In genomic region chr20:29427201-29428060, GRCh38 we compare ENCODE assay signal across 19 cellular contexts.
A peak's percentile ranks its signal among the peaks of the same experiment; 100 is the strongest.
DNase-seq lines count a peak whose midpoint lies in the region; ATAC-seq and TF ChIP-seq lines count a peak whose summit lies in the region.
"Had no signal": no experiment of that assay in that cellular context is flagged by ENCODE, and none has a peak within 500 bp of the region (broad histone marks: within the 10 kb centered on the region; RNA-seq: fewer than 3 reads in every experiment).

No MANE protein-coding gene starts in this region.

- H4K20me1 ChIP-seq in HCT116 (ENCODE audit: insufficient read depth), result no peaks in the 10 kb centered on the region

- H3K27ac ChIP-seq in HCT116 (ENCODE audit: low read depth, low read length) (no peak overlapping the region), Panc1 (ENCODE audit: low read length) (no peak overlapping the region), colonic mucosa (no peak overlapping the region), dorsolateral prefrontal cortex (no peak overlapping the region)
- H3K27ac ChIP-seq: foreskin keratinocyte, upper lobe of right lung had no signal

- TF ChIP-seq POLR2A in HCT116 (IDR thresholded peaks at IDR 0.05; ENCODE audit: borderline replicate concordance, extremely low read depth, insufficient read depth, insufficient read length), result no peak

- no TSS peak for BruUV-seq in HCT116 (replicated peaks; lab: Mats Ljungman, UMichigan)
- BruUV-seq in Panc1 (replicated peaks; lab: Mats Ljungman, UMichigan), result no TSS peak

- H3K4me1 ChIP-seq in HCT116 (ENCODE audit: control insufficient read depth in 1 of 2, insufficient read depth in 2 of 2, low read length in 2 of 2), result no peaks in the 10 kb centered on the region
- no peaks in the 10 kb centered on the region for H3K4me1 ChIP-seq in Panc1 (ENCODE audit: control insufficient read depth, insufficient read depth, low read length)
- H3K4me1 ChIP-seq in colonic mucosa, result no peaks in the 10 kb centered on the region
- H3K4me1 ChIP-seq: foreskin keratinocyte, upper lobe of right lung had no signal

- H3K4me3 ChIP-seq in HCT116 (replicated peaks in 1 of 2; ENCODE audit: low read depth in 1 of 2, low read length in 2 of 2) (no peak overlapping the region), Panc1 (ENCODE audit: low read depth in 2 of 2, low read length in 2 of 2) (peak overlapping the region; percentile 45 to 59), colonic mucosa (peak overlapping the region; percentile 16), dorsolateral prefrontal cortex (no peak overlapping the region)
- H3K4me3 ChIP-seq: MG63, upper lobe of right lung had no signal

- H3K9me3 ChIP-seq in HCT116 (ENCODE audit: control insufficient read depth in 1 of 2, insufficient read depth in 1 of 2, low read depth in 1 of 2, low read length in 2 of 2), result no peaks in the 10 kb centered on the region
- no peaks in the 10 kb centered on the region for H3K9me3 ChIP-seq in Panc1 (ENCODE audit: control insufficient read depth, insufficient read depth, low read depth, low read length)
- no peaks in the 10 kb centered on the region for H3K9me3 ChIP-seq in colonic mucosa
- H3K9me3 ChIP-seq: MG63, upper lobe of right lung had no signal

- H3K27me3 Mint-ChIP-seq in nephron progenitor cell (ENCODE audit: low read depth, poor library complexity), result no peaks in the 10 kb centered on the region
- H3K27me3 Mint-ChIP-seq: CD4-positive, CD25-positive, alpha-beta regulatory T cell had no signal

- no peak overlapping the region for H3K27ac Mint-ChIP-seq in nephron progenitor cell
- H3K27ac Mint-ChIP-seq: CD4-positive, CD25-positive, alpha-beta regulatory T cell; stimulated activated naive CD8-positive, alpha-beta T cell treated with anti-CD3 and anti-CD28 coated beads, Interleukin-15, Interleukin-2, amounts not matched to agents 100 ng/mL and 50 ng/mL, for 24 hours; T-cell had no signal

- no peak for TF ChIP-seq RAD21 in HCT116 (IDR thresholded peaks at IDR 0.05; ENCODE audit: low read depth)

- no peaks in the 10 kb centered on the region for H3K36me3 ChIP-seq in HCT116 (ENCODE audit: control insufficient read depth in 1 of 2, insufficient read depth in 2 of 2, low read length in 2 of 2)
- H3K36me3 ChIP-seq in Panc1 (ENCODE audit: control insufficient read depth, insufficient read depth, low read length), result no peaks in the 10 kb centered on the region
- no peaks in the 10 kb centered on the region for H3K36me3 ChIP-seq in colonic mucosa
- H3K36me3 ChIP-seq: MG63, upper lobe of right lung had no signal

- H3K36me3 Mint-ChIP-seq in nephron progenitor cell (ENCODE audit: low read depth), result no peaks in the 10 kb centered on the region
- H3K36me3 Mint-ChIP-seq: CD4-positive, CD25-positive, alpha-beta regulatory T cell; T-cell had no signal

- TF ChIP-seq CTCF in HCT116 (IDR thresholded peaks at IDR 0.05 in 2 of 3, conservative IDR thresholded peaks at IDR 0.05 in 1 of 3; ENCODE audit: borderline replicate concordance in 1 of 3, insufficient read depth in 1 of 3, low read depth in 2 of 3, low read length in 2 of 3) (peak in 2 of 3 experiments; percentile 32 to 41; a peak in 2 of 6 replicates), Panc1 (IDR thresholded peaks at IDR 0.05) (peak; percentile 91), colonic mucosa (IDR thresholded peaks at IDR 0.05) (no peak), dorsolateral prefrontal cortex (IDR thresholded peaks at IDR 0.05 in 54 of 56, conservative IDR thresholded peaks at IDR 0.05 in 2 of 56; ENCODE audit: low read depth in 1 of 56, partially characterized antibody in 56 of 56) (no peak), nephron progenitor cell (IDR thresholded peaks at IDR 0.05) (no peak)

- no peaks in the 10 kb centered on the region for H3K79me2 ChIP-seq in HCT116 (ENCODE audit: insufficient read depth, low read length)

- H3K9me2 ChIP-seq in HCT116 (ENCODE audit: insufficient read depth), result no peaks in the 10 kb centered on the region

- H3K4me3 Mint-ChIP-seq in nephron progenitor cell, result no peak overlapping the region
- H3K4me3 Mint-ChIP-seq: stimulated activated naive CD8-positive, alpha-beta T cell treated with anti-CD3 and anti-CD28 coated beads, Interleukin-15, Interleukin-2, amounts not matched to agents 100 ng/mL and 50 ng/mL, for 24 hours had no signal

- no peaks in the 10 kb centered on the region for H3K4me1 Mint-ChIP-seq in nephron progenitor cell
- H3K4me1 Mint-ChIP-seq: CD4-positive, CD25-positive, alpha-beta regulatory T cell; T-cell had no signal

- RAD21 ChIA-PET in HCT116 (lab: Charles Lee; ENCODE audit: low non-redundant PET in 1 of 2, low total read pairs in 2 of 2, uncharacterized antibody in 2 of 2, unreplicated experiment in 2 of 2), result no interaction called here

- POLR2A ChIA-PET in HCT116 (lab: Charles Lee) (no interaction called here), Panc1 (lab: Charles Lee) (no interaction called here)

- no peaks in the 10 kb centered on the region; the same call in 1 of the 2 replicates for H3K27me3 ChIP-seq in HCT116 (ENCODE audit: insufficient read depth, low read length)
- H3K27me3 ChIP-seq in Panc1 (ENCODE audit: control insufficient read depth, insufficient read depth, low read length), result 0 out of 2 replicates have a peak, but pooled peaks cover 2% of the 10 kb centered on the region
- no peaks in the 10 kb centered on the region for H3K27me3 ChIP-seq in colonic mucosa
- peaks cover 0 to 68% (median 10%) of the 10 kb centered on the region in 45 donors for H3K27me3 ChIP-seq in dorsolateral prefrontal cortex
- H3K27me3 ChIP-seq: foreskin keratinocyte, MG63, upper lobe of right lung had no signal

- ATAC-seq in HCT116, result no peak
- no peak for ATAC-seq in Panc1
- ATAC-seq: foreskin keratinocyte, T-cell, upper lobe of right lung had no signal

- no peak overlapping the region for H3K4me2 ChIP-seq in HCT116 (ENCODE audit: low read length)

- peaks cover 46% of the 10 kb centered on the region for H3K9me3 Mint-ChIP-seq in nephron progenitor cell
- H3K9me3 Mint-ChIP-seq: stimulated activated naive CD8-positive, alpha-beta T cell treated with anti-CD3 and anti-CD28 coated beads, Interleukin-15, Interleukin-2, amounts not matched to agents 100 ng/mL and 50 ng/mL, for 24 hours had no signal

- in situ Hi-C loops in Panc1 (cut with HindIII; ENCODE audit: low pct_unique_long_range_greater_than_20kb, low sequenced_read_pairs), result no loop called here

- CTCF ChIA-PET in HCT116 (lab: Charles Lee) (no interaction called here), Panc1 (lab: Charles Lee) (no interaction called here)

- intact Hi-C loops in HCT116 (cut with micrococcal nuclease), result no loop called here
- intact Hi-C loops in Panc1 (cut with micrococcal nuclease; ENCODE audit: unreplicated experiment), result no loop called here
- intact Hi-C loops in colonic mucosa (cut with DNase I), result no loop called here
- intact Hi-C loops in dorsolateral prefrontal cortex (cut with DNase I), result no loop called here

- H3K9ac ChIP-seq in HCT116 (ENCODE audit: low read length), result no peak overlapping the region
- H3K9ac ChIP-seq in colonic mucosa (ENCODE audit: low read depth in 2 of 2, low read length in 2 of 2), result no peak overlapping the region

- DNase-seq in NCI-H748 (lab: John Stamatoyannopoulos, UW; ENCODE audit: unreplicated experiment) (peak; percentile 32), NCI-H748 treated with DMSO at 0.1 percent for 48 hours (lab: John Stamatoyannopoulos, UW) (no peak), HCT116 (ENCODE audit: low read depth, low spot score) (no peak), Panc1 (ENCODE audit: low read depth, low spot score) (no peak), colonic mucosa (peak; percentile 27), dorsolateral prefrontal cortex (no peak), nephron progenitor cell (no peak), DMS114 treated with DMSO at 0.1 percent for 48 hours (lab: John Stamatoyannopoulos, UW; ENCODE audit: unreplicated experiment) (no peak)
- DNase-seq: activated CD4-positive, CD25-positive, alpha-beta regulatory T cell; activated gamma-delta T cell; CD4-positive, CD25-positive, alpha-beta regulatory T cell; foreskin keratinocyte; MG63; midbrain; NCI-H526 treated with DMSO at 0.1 percent for 48 hours; stimulated activated CD4-positive, alpha-beta T cell treated with anti-CD3 and anti-CD28 coated beads, Interleukin-12 subunit alpha, Interleukin-12 subunit beta, amount 100 ng/mL, for 4 hours; T-cell; upper lobe of right lung had no signal

- H2AFZ ChIP-seq in HCT116 (ENCODE audit: low read depth, low read length, poor library complexity, severe bottlenecking), result no peak overlapping the region

TF ChIP-seq in HCT116, 20 proteins besides CTCF, POLR2A, EP300 and RAD21:
- TF ChIP-seq ELF1 (IDR thresholded peaks at IDR 0.05; ENCODE audit: borderline replicate concordance, low read depth) (no peak), SIN3A (IDR thresholded peaks at IDR 0.05; ENCODE audit: low read depth) (no peak), JUND (IDR thresholded peaks at IDR 0.05) (no peak), FOSL1 (IDR thresholded peaks at IDR 0.05; ENCODE audit: low read depth) (no peak), ATF3 (IDR thresholded peaks at IDR 0.05) (no peak), CBX3 (IDR thresholded peaks at IDR 0.05; ENCODE audit: low read depth) (no peak), EZH2 (IDR thresholded peaks at IDR 0.05) (no peak), ZNF274 (IDR thresholded peaks at IDR 0.05; ENCODE audit: low read depth, low read length) (no peak), SRF (IDR thresholded peaks at IDR 0.05; ENCODE audit: low read depth) (no peak), CEBPB (IDR thresholded peaks at IDR 0.05; ENCODE audit: low read depth) (no peak)
- TF ChIP-seq, protein P1, sequence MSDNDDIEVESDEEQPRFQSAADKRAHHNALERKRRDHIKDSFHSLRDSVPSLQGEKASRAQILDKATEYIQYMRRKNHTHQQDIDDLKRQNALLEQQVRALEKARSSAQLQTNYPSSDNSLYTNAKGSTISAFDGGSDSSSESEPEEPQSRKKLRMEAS (IDR thresholded peaks at IDR 0.05), result no peak

Comparison
In these comparisons a context has a peak if more than half of its experiments do, and no peak if none do; other contexts are left out.
1. DNase-seq: peak in NCI-H748 (single experiment) and colonic mucosa (single experiment); none in NCI-H748 treated with DMSO at 0.1 percent for 48 hours (single experiment), HCT116 (single experiment), Panc1 (single experiment), dorsolateral prefrontal cortex (0 of 10), nephron progenitor cell (single experiment) and DMS114 treated with DMSO at 0.1 percent for 48 hours (single experiment).
2. H3K4me3 ChIP-seq: peak in Panc1 (2 of 2) and colonic mucosa (single experiment); none in HCT116 (0 of 2) and dorsolateral prefrontal cortex (0 of 59).
3. CTCF ChIP-seq: peak in HCT116 (2 of 3) and Panc1 (single experiment); none in colonic mucosa (single experiment), dorsolateral prefrontal cortex (0 of 56) and nephron progenitor cell (single experiment).